ENCODE assay signal across 9 cellular contexts in the genomic region with DNA sequence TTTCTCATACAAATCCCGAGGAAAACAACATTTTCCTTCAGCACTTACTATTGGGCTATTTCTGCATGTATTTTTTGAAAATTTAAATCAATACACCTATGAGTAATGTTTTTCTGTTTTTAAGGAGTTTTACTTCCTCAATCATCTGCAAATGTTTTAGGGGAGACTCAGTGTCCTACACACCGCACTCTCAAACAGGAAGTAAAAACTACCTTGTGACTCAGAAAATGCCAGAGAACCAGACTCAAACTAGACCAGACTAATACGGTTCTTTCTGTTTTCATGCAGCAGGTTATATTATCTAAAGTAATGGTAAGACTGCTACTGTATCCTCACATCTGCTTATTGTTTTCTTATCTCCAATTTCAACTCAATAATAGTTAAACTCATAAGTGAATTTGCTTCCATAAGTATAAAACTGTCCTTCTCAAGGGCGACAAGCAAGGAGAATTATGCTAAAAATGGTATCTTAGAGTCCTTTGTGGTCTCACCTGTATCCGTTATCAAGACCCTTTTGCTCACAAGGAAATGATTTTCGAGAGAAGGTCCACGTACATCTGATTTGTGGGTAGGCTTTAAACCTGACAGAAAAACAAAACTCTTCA. TPM values are rescaled to one million over a fixed set of nuclear protein-coding genes. Genes with fewer than 3 reads are reported as not detected.
A peak's percentile ranks its signal among the peaks of the same experiment; 100 is the strongest.
DNase-seq lines count a peak whose midpoint lies in the region; ATAC-seq and TF ChIP-seq lines count a peak whose summit lies in the region.
"Had no signal": no experiment of that assay in that cellular context is flagged by ENCODE, and none has a peak within 500 bp of the region (broad histone marks: within the 10 kb centered on the region; RNA-seq: fewer than 3 reads in every experiment).

No MANE protein-coding gene starts in this region.

- peak overlapping the region; percentile 48 for H3K4me2 ChIP-seq in DOHH2 (ENCODE audit: low read length)

- H3K4me3 Mint-ChIP-seq in activated B cell treated with CpG ODN at 0.5 μM for 24 hours, result peak overlapping the region; percentile 72

- H3K9me3 ChIP-seq in DOHH2 (ENCODE audit: control insufficient read depth, insufficient read depth, low read length), result no peaks in the 10 kb centered on the region; the same call in 1 of the 2 replicates

- H3K27me3 Mint-ChIP-seq in activated B cell treated with CpG ODN at 0.5 μM for 24 hours, result no peaks in the 10 kb centered on the region

- no peaks in the 10 kb centered on the region for H4K20me1 ChIP-seq in DOHH2 (ENCODE audit: control insufficient read depth, insufficient read depth, low read depth, low read length)

- POLR2A ChIA-PET in activated B cell treated with CpG ODN at 0.5 μM for 24 hours (lab: Charles Lee), result interaction anchor here (0.7 to 2.7 kb wide), 3 partner anchors 9 to 574 kb away, joined by 3 to 22 read pairs (median 4); a partner anchor contains a TSS

- H3K27me3 ChIP-seq in DOHH2 (ENCODE audit: control insufficient read depth, low read length) (no peaks in the 10 kb centered on the region), H7 (ENCODE audit: control insufficient read depth, insufficient read depth, low read length) (no peaks in the 10 kb centered on the region)

- H3F3A ChIP-seq in DOHH2 (ENCODE audit: control insufficient read depth, insufficient read depth), result no peaks in the 10 kb centered on the region

- H3K4me3 ChIP-seq in DOHH2 (ENCODE audit: low read length) (peak overlapping the region; percentile 39), H7 (ENCODE audit: insufficient read depth, low read depth, low read length) (no peak overlapping the region)

- ATAC-seq in GM19455 (IDR thresholded peaks at IDR 0.05; ENCODE audit: unreplicated experiment) (peak; percentile 89), HG03280 (IDR thresholded peaks at IDR 0.05; ENCODE audit: unreplicated experiment) (peak; percentile 80), activated B cell treated with CpG ODN at 0.5 μM for 24 hours (ENCODE audit: low read depth) (peak; percentile 92), omental fat pad (ENCODE audit: low FRiP score) (no peak)

- H3K79me2 ChIP-seq in DOHH2 (ENCODE audit: control insufficient read depth, low read length), result no peaks in the 10 kb centered on the region

- H3K27ac ChIP-seq in DOHH2 (ENCODE audit: low read depth, low read length), result peak overlapping the region; percentile 47

- peaks cover 69% of the 10 kb centered on the region for H3K4me1 Mint-ChIP-seq in activated B cell treated with CpG ODN at 0.5 μM for 24 hours

- DNase-seq in activated B cell treated with CpG ODN at 0.5 μM for 24 hours (no peak), DMS153 (lab: John Stamatoyannopoulos, UW) (no peak), NCI-H2227 (lab: John Stamatoyannopoulos, UW; ENCODE audit: unreplicated experiment) (no peak), H7 (no peak), omental fat pad (ENCODE audit: low spot score) (no peak)

- no peak for TF ChIP-seq CTCF in DOHH2 (IDR thresholded peaks at IDR 0.05; ENCODE audit: low read depth, low read length, poor library complexity, severe bottlenecking)
- TF ChIP-seq CTCF in activated B cell treated with CpG ODN at 0.5 μM for 24 hours (IDR thresholded peaks at IDR 0.05), result no peak
- TF ChIP-seq CTCF in omental fat pad (IDR thresholded peaks at IDR 0.05), result no peak

- CTCF ChIA-PET in activated B cell treated with CpG ODN at 0.5 μM for 24 hours (lab: Charles Lee), result no interaction called here

- H3K4me1 ChIP-seq in DOHH2 (ENCODE audit: control insufficient read depth, low read length), result peaks cover 37% of the 10 kb centered on the region

- no peaks in the 10 kb centered on the region for H3K9me2 ChIP-seq in DOHH2 (replicated peaks; ENCODE audit: control insufficient read depth, low read length)

- peak overlapping the region; percentile 93 for H3K27ac Mint-ChIP-seq in activated B cell treated with CpG ODN at 0.5 μM for 24 hours

- no peaks in the 10 kb centered on the region for H3K9me3 Mint-ChIP-seq in activated B cell treated with CpG ODN at 0.5 μM for 24 hours

- no peaks in the 10 kb centered on the region for H3K36me3 Mint-ChIP-seq in activated B cell treated with CpG ODN at 0.5 μM for 24 hours (ENCODE audit: low read depth)

- H3K36me3 ChIP-seq in DOHH2 (ENCODE audit: control insufficient read depth, low read length), result no peaks in the 10 kb centered on the region
- no peaks in the 10 kb centered on the region for H3K36me3 ChIP-seq in H7 (replicated peaks; ENCODE audit: control insufficient read depth, insufficient read depth, low read length)

- intact Hi-C loops in activated B cell treated with CpG ODN at 0.5 μM for 24 hours (cut with micrococcal nuclease), result loop anchor here (1.0 to 10.0 kb wide), 10 partner anchors 11 to 667 kb away; a partner anchor contains a TSS

RNA-seq across cellular contexts. Expression of a gene that starts 52.5 kb away (rescaled TPM):
- 0.07 and 0.12 TPM in 2 replicates for total RNA-seq in activated B cell treated with CpG ODN at 0.5 μM for 24 hours
- total RNA-seq in H7 (2014; rRNA removed; shearing (Covaris generic)), result 0.03 and 0.22 TPM in 2 replicates
- 1 to 10 TPM in 3 of 4 donors, under 1 TPM in 1; 0.37 to 6.5 (median 1.1) TPM for total RNA-seq in omental fat pad

RNA-seq across cellular contexts. Expression of a gene that starts 59.4 kb away (rescaled TPM):
- total RNA-seq in activated B cell treated with CpG ODN at 0.5 μM for 24 hours (not detected in 2 replicates), omental fat pad (1 to 10 TPM in 1 of 4 donors, not detected in 3; 1.3 TPM)
- total RNA-seq in H7 (2014; rRNA removed; shearing (Covaris generic)), result not detected in 2 replicates
- total RNA-seq: frontal cortex had no signal
